8 cellular contexts compared by ENCODE assay signal in the genomic region with DNA sequence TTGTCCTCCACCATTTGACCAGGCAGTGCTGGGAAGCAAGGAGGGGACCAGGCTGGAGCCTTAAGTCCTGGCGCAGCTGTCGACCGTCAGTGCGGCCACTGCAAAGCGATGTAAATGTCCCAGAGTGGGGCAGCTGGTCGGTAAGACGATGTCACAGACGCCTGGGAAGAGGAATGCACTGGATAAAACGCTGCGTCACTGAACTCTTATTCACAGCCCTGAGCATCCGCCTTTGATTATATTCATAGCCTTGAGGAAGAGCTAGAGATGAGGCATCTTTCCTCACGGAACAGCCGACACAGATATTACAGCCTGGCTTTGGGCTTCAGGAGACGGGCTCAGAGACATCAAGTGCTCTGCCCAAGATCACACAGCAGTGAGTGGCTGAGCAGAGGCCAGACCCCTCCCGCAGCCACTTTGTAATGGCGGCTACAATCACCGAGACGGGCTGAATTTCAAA. TPM values are rescaled to one million over a fixed set of nuclear protein-coding genes. Genes with fewer than 3 reads are reported as not detected.
DNase-seq lines count a peak whose midpoint lies in the region; ATAC-seq, FAIRE-seq and TF ChIP-seq lines count a peak whose summit lies in the region.

No MANE protein-coding gene starts in this region.

- peaks cover 42% of the 10 kb centered on the region for H3K27me3 Mint-ChIP-seq in T-helper 17 cell
- H3K27me3 Mint-ChIP-seq in glutamatergic neuron (ENCODE audit: unreplicated experiment), result no peaks in the 10 kb centered on the region

- H3K9ac ChIP-seq in skeletal muscle satellite cell (ENCODE audit: low read depth, low read length), result peak overlapping the region; percentile 77

- H3K36me3 Mint-ChIP-seq in T-helper 17 cell (ENCODE audit: low read depth), result no peaks in the 10 kb centered on the region
- H3K36me3 Mint-ChIP-seq in glutamatergic neuron (ENCODE audit: unreplicated experiment), result peaks cover 6% of the 10 kb centered on the region

- DNase-seq in H54 (ENCODE audit: insufficient read length, low spot score) (no peak), T-helper 17 cell (no peak), glutamatergic neuron (no peak), T1000 (lab: John Stamatoyannopoulos, UW) (no peak), cerebellar cortex (ENCODE audit: low spot score) (no peak)

- no peak for ATAC-seq in T-helper 17 cell
- ATAC-seq in HG02798 (IDR thresholded peaks at IDR 0.05; ENCODE audit: poor library complexity, unreplicated experiment), result no peak
- no peak for ATAC-seq in GM21447 (IDR thresholded peaks at IDR 0.05; ENCODE audit: unreplicated experiment)

- H3K4me2 ChIP-seq in skeletal muscle satellite cell (ENCODE audit: low read length), result peak overlapping the region; percentile 88

- H3K4me3 ChIP-seq in skeletal muscle satellite cell (ENCODE audit: low read length), result peak overlapping the region; percentile 72

- TF ChIP-seq POLR2A in H54 (IDR thresholded peaks at IDR 0.05; ENCODE audit: low read depth, low read length), result no peak

- H3K27ac Mint-ChIP-seq in T-helper 17 cell (no peak overlapping the region), glutamatergic neuron (ENCODE audit: unreplicated experiment) (no peak overlapping the region)

- H3K4me3 Mint-ChIP-seq in T-helper 17 cell, result peak overlapping the region; percentile 77
- peak overlapping the region; percentile 75 for H3K4me3 Mint-ChIP-seq in glutamatergic neuron (ENCODE audit: unreplicated experiment)

- peaks cover 9% of the 10 kb centered on the region for H3K4me1 ChIP-seq in skeletal muscle satellite cell (ENCODE audit: control insufficient read depth, insufficient read depth, low read length)

- H3K4me1 Mint-ChIP-seq in T-helper 17 cell, result peaks cover 5% of the 10 kb centered on the region
- peaks cover 16% of the 10 kb centered on the region for H3K4me1 Mint-ChIP-seq in glutamatergic neuron (ENCODE audit: low read depth, unreplicated experiment)

- H3K27me3 ChIP-seq in skeletal muscle satellite cell (ENCODE audit: control insufficient read depth, insufficient read depth, low read length), result peaks cover 15% of the 10 kb centered on the region

- H3K9me3 ChIP-seq in T-helper 17 cell (ENCODE audit: control insufficient read depth, low read length, poor library complexity, severe bottlenecking), result no peaks in the 10 kb centered on the region
- H3K9me3 ChIP-seq in skeletal muscle satellite cell (replicated peaks; ENCODE audit: low read length), result no peaks in the 10 kb centered on the region

- no peaks in the 10 kb centered on the region for H3K36me3 ChIP-seq in skeletal muscle satellite cell (ENCODE audit: insufficient read depth, low read length)

- FAIRE-seq in H54 (lab: Jason Lieb, UNC), result peak; percentile 41

- peaks cover 1% of the 10 kb centered on the region for H3K9me3 Mint-ChIP-seq in glutamatergic neuron (ENCODE audit: unreplicated experiment)

- no peak for TF ChIP-seq CTCF in glutamatergic neuron (IDR thresholded peaks at IDR 0.05; ENCODE audit: partially characterized antibody, unreplicated experiment)

RNA-seq across cellular contexts. Expression of a gene that starts 17.6 kb away (rescaled TPM):
- 10 to 100 TPM; 34.5 to 35.3 TPM for total RNA-seq in T-helper 17 cell
- 36.6 TPM for total RNA-seq in glutamatergic neuron (ENCODE audit: unreplicated experiment)
- total RNA-seq in skeletal muscle satellite cell (2012; rRNA removed), result 13.9 and 17.3 TPM in 2 replicates
